ENCODE assay signal across 8 cellular contexts in the genomic region with DNA sequence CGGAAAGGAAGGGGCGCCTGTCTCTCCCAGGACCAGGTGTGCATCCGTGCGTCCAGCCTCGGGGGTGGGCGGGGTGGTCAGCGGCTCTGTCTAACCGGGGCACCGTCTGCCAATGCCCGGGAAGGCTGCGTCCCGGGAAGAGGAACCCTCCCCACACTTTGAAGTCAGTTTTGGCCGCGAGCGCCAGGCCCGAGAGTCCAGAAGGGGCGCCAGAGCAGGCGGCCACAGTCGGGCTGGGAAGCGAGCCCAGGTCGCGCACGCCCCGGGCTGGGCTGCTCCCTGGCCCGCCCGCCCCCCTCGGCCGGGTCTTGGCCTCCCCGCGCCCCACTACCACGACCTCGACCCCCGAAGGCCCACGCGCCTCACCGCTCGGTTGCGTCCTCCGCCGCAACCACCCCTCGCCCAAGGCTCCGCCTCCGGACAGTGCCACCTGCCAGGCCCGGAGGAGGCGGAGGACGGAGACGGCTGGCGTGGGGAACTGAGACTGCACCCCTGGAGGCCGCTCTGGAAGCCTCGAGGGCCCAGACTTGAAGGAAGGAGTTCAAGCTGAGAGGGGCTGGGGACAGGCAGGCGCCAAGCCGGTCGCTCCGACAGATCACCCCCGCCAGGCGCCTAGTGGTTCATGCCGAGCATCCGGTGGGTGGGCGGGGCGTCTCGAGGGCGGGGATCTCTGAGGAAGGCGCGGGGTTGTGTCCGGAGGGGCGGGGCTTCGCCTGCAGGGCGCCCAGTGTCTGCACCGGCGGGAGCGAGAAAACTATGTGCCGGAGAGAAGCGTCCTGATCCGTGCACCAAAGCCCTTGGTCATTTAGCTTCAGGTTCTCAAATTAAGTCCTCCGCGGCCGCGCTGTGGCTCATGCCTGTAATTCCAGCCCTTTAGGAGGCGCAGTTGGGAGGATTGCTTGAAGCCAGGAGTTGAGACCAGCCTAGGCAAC. TPM values are rescaled to one million over a fixed set of nuclear protein-coding genes. Genes with fewer than 3 reads are reported as not detected.
A peak's percentile ranks its signal among the peaks of the same experiment; 100 is the strongest.
DNase-seq lines count a peak whose midpoint lies in the region; ATAC-seq lines count a peak whose summit lies in the region.

A gene (minus strand): TSS at position 404 of the 932 bp plus-strand sequence. CDS start 1,093 bp downstream, outside the sequence.

- peaks cover 0 to 14% (median 4%) of the 10 kb centered on the region in 3 experiments for H3K36me3 ChIP-seq in naive thymus-derived CD4-positive, alpha-beta T cell (ENCODE audit: control insufficient read depth in 2 of 3, insufficient read depth in 3 of 3, low read length in 3 of 3)

- H3K27ac ChIP-seq in naive thymus-derived CD4-positive, alpha-beta T cell (ENCODE audit: low read depth, low read length) = peak within 1 kb of the TSS; percentile 100

- no peaks in the 10 kb centered on the region for H3K27me3 Mint-ChIP-seq in activated T-helper 1 cell treated with anti-CD3 and anti-CD28 coated beads, Interleukin-12 subunit alpha, Interleukin-12 subunit beta, Interleukin-2, Interleukin-4 antibody, amounts not matched to agents 30 ng/mL and 10 ng/mL and 1 ng/mL, durations not matched to agents 14 hours and 24 hours and 36 hours (ENCODE audit: insufficient read depth)
- H3K27me3 Mint-ChIP-seq in naive thymus-derived CD4-positive, alpha-beta T cell = no peaks in the 10 kb centered on the region
- H3K27me3 Mint-ChIP-seq in stimulated activated naive B cell treated with anti-CD40 and anti-IgM and Interleukin-4, amounts not matched to agents 10 μg/mL and 1 μg/mL and 100 μg/mL, for 72 hours = no peaks in the 10 kb centered on the region

- peaks cover 25% of the 10 kb centered on the region for H3K4me1 Mint-ChIP-seq in activated T-helper 1 cell treated with anti-CD3 and anti-CD28 coated beads, Interleukin-12 subunit alpha, Interleukin-12 subunit beta, Interleukin-2, Interleukin-4 antibody, amounts not matched to agents 30 ng/mL and 10 ng/mL and 1 ng/mL, durations not matched to agents 14 hours and 24 hours and 36 hours (ENCODE audit: low read depth)
- peaks cover 22 to 50% (median 36%) of the 10 kb centered on the region in 7 donors for H3K4me1 Mint-ChIP-seq in naive thymus-derived CD4-positive, alpha-beta T cell
- H3K4me1 Mint-ChIP-seq in stimulated activated naive B cell treated with anti-CD40 and anti-IgM and Interleukin-4, amounts not matched to agents 10 μg/mL and 1 μg/mL and 100 μg/mL, for 72 hours = peaks cover 18 to 43% of the 10 kb centered on the region in 2 donors

- peak within 1 kb of the TSS; percentile 86 for H3K27ac Mint-ChIP-seq in activated T-helper 1 cell treated with anti-CD3 and anti-CD28 coated beads, Interleukin-12 subunit alpha, Interleukin-12 subunit beta, Interleukin-2, Interleukin-4 antibody, amounts not matched to agents 30 ng/mL and 10 ng/mL and 1 ng/mL, durations not matched to agents 14 hours and 24 hours and 36 hours
- H3K27ac Mint-ChIP-seq in naive thymus-derived CD4-positive, alpha-beta T cell = peak within 1 kb of the TSS; percentile 48 to 93 (median 85)
- peak within 1 kb of the TSS; percentile 97 for H3K27ac Mint-ChIP-seq in stimulated activated naive B cell treated with anti-CD40 and anti-IgM and Interleukin-4, amounts not matched to agents 10 μg/mL and 1 μg/mL and 100 μg/mL, for 72 hours

- POLR2A ChIA-PET in naive thymus-derived CD4-positive, alpha-beta T cell (lab: Charles Lee) = interaction anchor here (0.6 to 3.6 kb wide), 8 partner anchors 25 to 173 kb away, joined by 3 to 18 read pairs (median 3); no protein-coding TSS in a partner anchor

- no peaks in the 10 kb centered on the region for H3K27me3 ChIP-seq in naive thymus-derived CD4-positive, alpha-beta T cell (ENCODE audit: control insufficient read depth in 2 of 2, insufficient read depth in 2 of 2, low read length in 2 of 2)

- peak within 1 kb of the TSS; percentile 91 for H3K4me3 Mint-ChIP-seq in activated T-helper 1 cell treated with anti-CD3 and anti-CD28 coated beads, Interleukin-12 subunit alpha, Interleukin-12 subunit beta, Interleukin-2, Interleukin-4 antibody, amounts not matched to agents 30 ng/mL and 10 ng/mL and 1 ng/mL, durations not matched to agents 14 hours and 24 hours and 36 hours
- H3K4me3 Mint-ChIP-seq in naive thymus-derived CD4-positive, alpha-beta T cell = peak within 1 kb of the TSS; percentile 77 to 92 (median 88)
- peak within 1 kb of the TSS; percentile 90 to 93 for H3K4me3 Mint-ChIP-seq in stimulated activated naive B cell treated with anti-CD40 and anti-IgM and Interleukin-4, amounts not matched to agents 10 μg/mL and 1 μg/mL and 100 μg/mL, for 72 hours

- H3K9me3 ChIP-seq in naive thymus-derived CD4-positive, alpha-beta T cell (ENCODE audit: control insufficient read depth in 2 of 3, low read length in 3 of 3) = no peaks in the 10 kb centered on the region

- peaks cover 15 to 22% of the 10 kb centered on the region in 2 donors for H3K4me1 ChIP-seq in naive thymus-derived CD4-positive, alpha-beta T cell (ENCODE audit: control insufficient read depth in 2 of 2, insufficient read depth in 2 of 2, low read length in 2 of 2)

- peak; percentile 98 for DNase-seq in Daoy (ENCODE audit: low read depth)
- peak; percentile 66 to 71 for DNase-seq in Kasumi-1 (lab: John Stamatoyannopoulos, UW)
- DNase-seq in RKO (ENCODE audit: low spot score) = peak; percentile 97
- DNase-seq in activated T-helper 1 cell treated with anti-CD3 and anti-CD28 coated beads, Interleukin-12 subunit alpha, Interleukin-12 subunit beta, Interleukin-2, Interleukin-4 antibody, amounts not matched to agents 30 ng/mL and 10 ng/mL and 1 ng/mL, durations not matched to agents 14 hours and 24 hours and 36 hours (ENCODE audit: low spot score) = peak; percentile 87
- DNase-seq in fibroblast of gingiva (ENCODE audit: low read depth) = peak; percentile 87
- peak; percentile 84 to 95 (median 92) for DNase-seq in naive thymus-derived CD4-positive, alpha-beta T cell
- DNase-seq in stimulated activated naive B cell treated with anti-CD40 and anti-IgM and Interleukin-4, amounts not matched to agents 10 μg/mL and 1 μg/mL and 100 μg/mL, for 72 hours = peak; percentile 88

- peaks cover 20% of the 10 kb centered on the region for H3K36me3 Mint-ChIP-seq in activated T-helper 1 cell treated with anti-CD3 and anti-CD28 coated beads, Interleukin-12 subunit alpha, Interleukin-12 subunit beta, Interleukin-2, Interleukin-4 antibody, amounts not matched to agents 30 ng/mL and 10 ng/mL and 1 ng/mL, durations not matched to agents 14 hours and 24 hours and 36 hours (ENCODE audit: low read depth)
- H3K36me3 Mint-ChIP-seq in naive thymus-derived CD4-positive, alpha-beta T cell = peaks cover 0 to 6% (median 4%) of the 10 kb centered on the region in 5 donors
- H3K36me3 Mint-ChIP-seq in stimulated activated naive B cell treated with anti-CD40 and anti-IgM and Interleukin-4, amounts not matched to agents 10 μg/mL and 1 μg/mL and 100 μg/mL, for 72 hours = peaks cover 11% of the 10 kb centered on the region in 2 donors

- no peaks in the 10 kb centered on the region for H3K9me3 Mint-ChIP-seq in activated T-helper 1 cell treated with anti-CD3 and anti-CD28 coated beads, Interleukin-12 subunit alpha, Interleukin-12 subunit beta, Interleukin-2, Interleukin-4 antibody, amounts not matched to agents 30 ng/mL and 10 ng/mL and 1 ng/mL, durations not matched to agents 14 hours and 24 hours and 36 hours
- no peaks in the 10 kb centered on the region for H3K9me3 Mint-ChIP-seq in naive thymus-derived CD4-positive, alpha-beta T cell
- H3K9me3 Mint-ChIP-seq in stimulated activated naive B cell treated with anti-CD40 and anti-IgM and Interleukin-4, amounts not matched to agents 10 μg/mL and 1 μg/mL and 100 μg/mL, for 72 hours = no peaks in the 10 kb centered on the region

- CTCF ChIA-PET in naive thymus-derived CD4-positive, alpha-beta T cell (lab: Charles Lee) = no interaction called here

- H3K4me3 ChIP-seq in naive thymus-derived CD4-positive, alpha-beta T cell (ENCODE audit: low read length) = peak within 1 kb of the TSS; percentile 77

- peak; percentile 64 for ATAC-seq in GM21825 (IDR thresholded peaks at IDR 0.05; ENCODE audit: unreplicated experiment)
- peak; percentile 95 for ATAC-seq in naive thymus-derived CD4-positive, alpha-beta T cell
- peak; percentile 85 to 87 for ATAC-seq in stimulated activated naive B cell treated with anti-CD40 and anti-IgM and Interleukin-4, amounts not matched to agents 10 μg/mL and 1 μg/mL and 100 μg/mL, for 72 hours (replicated peaks)

- intact Hi-C loops in activated T-helper 1 cell treated with anti-CD3 and anti-CD28 coated beads, Interleukin-12 subunit alpha, Interleukin-12 subunit beta, Interleukin-2, Interleukin-4 antibody, amounts not matched to agents 30 ng/mL and 10 ng/mL and 1 ng/mL, durations not matched to agents 14 hours and 24 hours and 36 hours (cut with micrococcal nuclease) = loop anchor here (1.0 to 10.0 kb wide), 11 partner anchors 25 to 981 kb away; a partner anchor contains a TSS
- intact Hi-C loops in naive thymus-derived CD4-positive, alpha-beta T cell (cut with micrococcal nuclease) = loop anchor here (1.0 to 10.0 kb wide), 14 partner anchors 25 to 1096 kb away; a partner anchor contains a TSS

RNA-seq across cellular contexts. Expression of the gene that starts here (rescaled TPM):
- 42.6 and 59.9 TPM in 2 replicates for total RNA-seq in Daoy (2014; rRNA removed; shearing (Covaris generic))
- total RNA-seq in activated T-helper 1 cell treated with anti-CD3 and anti-CD28 coated beads, Interleukin-12 subunit alpha, Interleukin-12 subunit beta, Interleukin-2, Interleukin-4 antibody, amounts not matched to agents 30 ng/mL and 10 ng/mL and 1 ng/mL, durations not matched to agents 14 hours and 24 hours and 36 hours = 39.2 and 42.9 TPM in 2 replicates
- total RNA-seq in naive thymus-derived CD4-positive, alpha-beta T cell = 10 to 100 TPM; 24.6 to 45.5 (median 37.0) TPM
- polyA plus RNA-seq in naive thymus-derived CD4-positive, alpha-beta T cell = 10 to 100 TPM; 23.4 to 58.9 TPM

Comparison
In these comparisons a context has a peak if more than half of its experiments do, and no peak if none do; other contexts are left out.
1. Peak in every context shown above with its lines: DNase-seq, ATAC-seq, H3K4me3 ChIP-seq and H3K27ac ChIP-seq.